Comparison of ENCODE assay signal across 11 cellular contexts in genomic region chr10:11631890-11632587, GRCh38. TPM values are rescaled to one million over a fixed set of nuclear protein-coding genes. Genes with fewer than 3 reads are reported as not detected.
DNase-seq lines count a peak whose midpoint lies in the region; ATAC-seq and TF ChIP-seq lines count a peak whose summit lies in the region.
"Had no signal": no experiment of that assay in that cellular context is flagged by ENCODE, and none has a peak within 500 bp of the region (broad histone marks: within the 10 kb centered on the region; RNA-seq: fewer than 3 reads in every experiment).

No MANE protein-coding gene starts in this region.

- no peaks in the 10 kb centered on the region for H3K79me2 ChIP-seq in OCI-LY7 (ENCODE audit: insufficient read depth, low read depth, low read length)

- no peaks in the 10 kb centered on the region for H3K36me3 ChIP-seq in OCI-LY7 (ENCODE audit: insufficient read depth, low read length)

- no peaks in the 10 kb centered on the region for H4K20me1 ChIP-seq in OCI-LY7 (ENCODE audit: insufficient read depth, low read length)

- peak overlapping the region; percentile 85 for H2AFZ ChIP-seq in OCI-LY7 (ENCODE audit: low read length)

- peak overlapping the region; percentile 75 for H3K27ac ChIP-seq in OCI-LY7 (ENCODE audit: low read depth, low read length, poor library complexity, severe bottlenecking)

- H3K9me3 ChIP-seq in OCI-LY7 (ENCODE audit: low read length), result no peaks in the 10 kb centered on the region; the same call in 1 of the 2 replicates

- intact Hi-C loops in OCI-LY7 (cut with micrococcal nuclease; ENCODE audit: unreplicated experiment), result loop anchor here (2.0 kb wide), 1 partner anchor 43 kb away; no protein-coding TSS in a partner anchor

- peak overlapping the region; percentile 48 for H3K4me3 Mint-ChIP-seq in activated T-cell treated with anti-CD3 and anti-CD28 coated beads, Interleukin-2, amount 50 U/mL, for 4 hours
- peak overlapping the region; percentile 54 for H3K4me3 Mint-ChIP-seq in stimulated activated memory B cell treated with anti-CD40 and anti-IgM and Interleukin-4, amounts not matched to agents 10 μg/mL and 1 μg/mL and 100 μg/mL, for 72 hours

- peaks cover 43% of the 10 kb centered on the region for H3K4me1 ChIP-seq in OCI-LY7 (ENCODE audit: insufficient read depth, low read length, poor library complexity, severe bottlenecking)

- no peak; the same call in 1 of the 2 replicates for TF ChIP-seq CTCF in OCI-LY7 (conservative IDR thresholded peaks at IDR 0.05; ENCODE audit: low read length)

- peak overlapping the region; percentile 89 for H3K27ac Mint-ChIP-seq in stimulated activated memory B cell treated with anti-CD40 and anti-IgM and Interleukin-4, amounts not matched to agents 10 μg/mL and 1 μg/mL and 100 μg/mL, for 72 hours

- BruUV-seq in OCI-LY7 (replicated peaks; lab: Mats Ljungman, UMichigan), result no TSS peak

- H3K9me3 Mint-ChIP-seq in activated T-cell treated with anti-CD3 and anti-CD28 coated beads, Interleukin-2, amount 50 U/mL, for 4 hours, result no peaks in the 10 kb centered on the region
- no peaks in the 10 kb centered on the region for H3K9me3 Mint-ChIP-seq in stimulated activated memory B cell treated with anti-CD40 and anti-IgM and Interleukin-4, amounts not matched to agents 10 μg/mL and 1 μg/mL and 100 μg/mL, for 72 hours

- peak overlapping the region; percentile 49 for H3K4me3 ChIP-seq in OCI-LY7 (ENCODE audit: low read depth, low read length, poor library complexity, severe bottlenecking)

- POLR2A ChIA-PET in OCI-LY7 (lab: Charles Lee), result interaction anchor here (0.7 to 3.1 kb wide), 17 partner anchors 8 to 120 kb away, joined by 3 to 23 read pairs (median 4); no protein-coding TSS in a partner anchor

- peaks cover 16% of the 10 kb centered on the region for H3K4me1 Mint-ChIP-seq in activated T-cell treated with anti-CD3 and anti-CD28 coated beads, Interleukin-2, amount 50 U/mL, for 4 hours (ENCODE audit: low read depth)
- peaks cover 40% of the 10 kb centered on the region for H3K4me1 Mint-ChIP-seq in stimulated activated memory B cell treated with anti-CD40 and anti-IgM and Interleukin-4, amounts not matched to agents 10 μg/mL and 1 μg/mL and 100 μg/mL, for 72 hours

- peaks cover 2% of the 10 kb centered on the region for H3K27me3 Mint-ChIP-seq in activated T-cell treated with anti-CD3 and anti-CD28 coated beads, Interleukin-2, amount 50 U/mL, for 4 hours (ENCODE audit: low read depth)
- no peaks in the 10 kb centered on the region for H3K27me3 Mint-ChIP-seq in stimulated activated memory B cell treated with anti-CD40 and anti-IgM and Interleukin-4, amounts not matched to agents 10 μg/mL and 1 μg/mL and 100 μg/mL, for 72 hours

- no peaks in the 10 kb centered on the region for H3K9me2 ChIP-seq in OCI-LY7 (ENCODE audit: insufficient read depth, low read length)

- CTCF ChIA-PET in OCI-LY7 (lab: Charles Lee; ENCODE audit: unreplicated experiment), result interaction anchor here (1.5 kb wide), 1 partner anchor 22 kb away, joined by 3 read pairs; no protein-coding TSS in a partner anchor

- H3K36me3 Mint-ChIP-seq in activated T-cell treated with anti-CD3 and anti-CD28 coated beads, Interleukin-2, amount 50 U/mL, for 4 hours (ENCODE audit: insufficient read depth), result no peaks in the 10 kb centered on the region
- no peaks in the 10 kb centered on the region for H3K36me3 Mint-ChIP-seq in stimulated activated memory B cell treated with anti-CD40 and anti-IgM and Interleukin-4, amounts not matched to agents 10 μg/mL and 1 μg/mL and 100 μg/mL, for 72 hours

- H3K4me2 ChIP-seq in OCI-LY7 (ENCODE audit: low read length), result peak overlapping the region; percentile 91

- peak; percentile 96 to 97 for ATAC-seq in activated T-cell treated with anti-CD3 and anti-CD28 coated beads, Interleukin-2, amount 50 U/mL, for 4 hours
- peak; percentile 99 for ATAC-seq in HG02885 (IDR thresholded peaks at IDR 0.05; ENCODE audit: poor library complexity, unreplicated experiment)
- ATAC-seq in stimulated activated memory B cell treated with anti-CD40 and anti-IgM and Interleukin-4, amounts not matched to agents 10 μg/mL and 1 μg/mL and 100 μg/mL, for 72 hours, result peak; percentile 91

- no peak for DNase-seq in activated T-cell treated with anti-CD3 and anti-CD28 coated beads, Interleukin-2, amount 50 U/mL, for 4 hours
- DNase-seq in activated T-cell treated with anti-CD3 and anti-CD28 coated beads for 4 hours (no peak), OCI-LY7 (ENCODE audit: low spot score) (peak; percentile 81), NCI-H69 (lab: John Stamatoyannopoulos, UW) (no peak), cortex of kidney (lab: John Stamatoyannopoulos, UW) (no peak), mucosa of gallbladder (ENCODE audit: low spot score) (no peak)
- DNase-seq: mesenchymal stem cell; NCI-H2081; stimulated activated CD8-positive, alpha-beta memory T cell treated with anti-CD3 and anti-CD28 coated beads, Interleukin-4, amount 100 ng/mL, for 48 hours had no signal

RNA-seq across cellular contexts. Expression of gene USP6NL, which starts 20.6 kb away (rescaled TPM):
- total RNA-seq in activated T-cell treated with anti-CD3 and anti-CD28 coated beads, Interleukin-2, amount 50 U/mL, for 4 hours, result 1 to 10 TPM; 4.7 to 5.3 (median 4.7) TPM
- 33.7 and 41.7 TPM in 2 replicates for total RNA-seq in OCI-LY7 (2014; rRNA removed; shearing (Covaris generic))
- total RNA-seq in OCI-LY7 (2022) (59.7 and 62.0 TPM in 2 replicates), mucosa of gallbladder (14.6 TPM)
